In genomic region chr7:1175967-1176851, GRCh38 we compare ENCODE assay signal across 1 cellular context.
TF ChIP-seq lines count a peak whose summit lies in the region.

No MANE protein-coding gene starts in this region.

TF ChIP-seq in HepG2, 621 proteins besides CTCF, POLR2A, EP300 and RAD21 (continued from another document and continues in another):
- peak; percentile 52; the same call in 1 of the 2 replicates for TF ChIP-seq HDAC2 (CRISPR knock-in tag; IDR thresholded peaks at IDR 0.05)
- TF ChIP-seq ZSCAN30 (CRISPR knock-in tag; IDR thresholded peaks at IDR 0.05) = no peak
- TF ChIP-seq PPARG (CRISPR knock-in tag; conservative IDR thresholded peaks at IDR 0.05) = peak; percentile 70; the same call in 1 of the 2 replicates
- no peak for TF ChIP-seq DMAP1 (CRISPR knock-in tag; IDR thresholded peaks at IDR 0.05)
- TF ChIP-seq SP4 (CRISPR knock-in tag; IDR thresholded peaks at IDR 0.05) = peak; percentile 64; the same call in 1 of the 2 replicates
- TF ChIP-seq NONO (IDR thresholded peaks at IDR 0.05) = no peak
- peak; percentile 71 for TF ChIP-seq NONO (CRISPR knock-in tag; conservative IDR thresholded peaks at IDR 0.05)
- no peak for TF ChIP-seq HOXA5 (CRISPR knock-in tag; IDR thresholded peaks at IDR 0.05)
- TF ChIP-seq MAFF (IDR thresholded peaks at IDR 0.05; ENCODE audit: low read depth, low read length) = peak; percentile 92
- TF ChIP-seq ZNF766 (CRISPR knock-in tag; IDR thresholded peaks at IDR 0.05; ENCODE audit: borderline replicate concordance) = peak; percentile 90; the same call in 1 of the 2 replicates
- TF ChIP-seq ZNF878 (CRISPR knock-in tag; IDR thresholded peaks at IDR 0.05) = no peak
- 0 out of 2 replicates have a peak, but pooled peaks have one; percentile 57 for TF ChIP-seq KDM5B (CRISPR knock-in tag; IDR thresholded peaks at IDR 0.05; ENCODE audit: borderline replicate concordance)
- TF ChIP-seq PRPF4 (IDR thresholded peaks at IDR 0.05; ENCODE audit: low read depth, low read length, poor library complexity, severe bottlenecking) = peak; percentile 6
- TF ChIP-seq MXD3 (CRISPR knock-in tag; IDR thresholded peaks at IDR 0.05) = no peak
- TF ChIP-seq ZNF512B (CRISPR knock-in tag; IDR thresholded peaks at IDR 0.05; ENCODE audit: borderline replicate concordance) = peak; percentile 66; the same call in 1 of the 2 replicates
- no peak for TF ChIP-seq ZBTB21 (CRISPR knock-in tag; IDR thresholded peaks at IDR 0.05)
- TF ChIP-seq ZNF691 (CRISPR knock-in tag; IDR thresholded peaks at IDR 0.05; ENCODE audit: borderline replicate concordance, low read depth) = 0 out of 2 replicates have a peak, but pooled peaks have one; percentile 19
- TF ChIP-seq ZNF367 (CRISPR knock-in tag; IDR thresholded peaks at IDR 0.05; ENCODE audit: borderline replicate concordance) = no peak
- peak; percentile 85 for TF ChIP-seq ELF1 (CRISPR knock-in tag; IDR thresholded peaks at IDR 0.05)
- TF ChIP-seq ZNF18 (CRISPR knock-in tag; IDR thresholded peaks at IDR 0.05; ENCODE audit: insufficient replicate concordance) = no peak
- TF ChIP-seq SMARCC2 (IDR thresholded peaks at IDR 0.05) = no peak
- peak; percentile 66 for TF ChIP-seq JUND (CRISPR knock-in tag; IDR thresholded peaks at IDR 0.05)
- TF ChIP-seq ZNF557 (CRISPR knock-in tag; IDR thresholded peaks at IDR 0.05) = peak; percentile 69; the same call in 1 of the 2 replicates
- TF ChIP-seq PCBP2 (optimal IDR thresholded peaks at IDR 0.05; ENCODE audit: low read depth, low read length, poor library complexity, severe bottlenecking) = no peak
- peak; percentile 23; the same call in 1 of the 2 replicates for TF ChIP-seq KDM3A (CRISPR knock-in tag; IDR thresholded peaks at IDR 0.05; ENCODE audit: low read depth)
- TF ChIP-seq ATF7-NPFF (CRISPR knock-in tag; IDR thresholded peaks at IDR 0.05; ENCODE audit: low read depth) = peak; percentile 82; the same call in 1 of the 2 replicates
- TF ChIP-seq ZNF296 (CRISPR knock-in tag; conservative IDR thresholded peaks at IDR 0.05) = no peak
- no peak for TF ChIP-seq RARG (CRISPR knock-in tag; IDR thresholded peaks at IDR 0.05; ENCODE audit: low read depth)
- no peak for TF ChIP-seq ZSCAN5A (CRISPR knock-in tag; IDR thresholded peaks at IDR 0.05; ENCODE audit: borderline replicate concordance)
- no peak for TF ChIP-seq ZNF549 (CRISPR knock-in tag; IDR thresholded peaks at IDR 0.05)
- no peak for TF ChIP-seq TRAFD1 (CRISPR knock-in tag; IDR thresholded peaks at IDR 0.05; ENCODE audit: borderline replicate concordance)
- peak; percentile 44; the same call in 1 of the 2 replicates for TF ChIP-seq ZNF670 (CRISPR knock-in tag; IDR thresholded peaks at IDR 0.05; ENCODE audit: borderline replicate concordance)
- peak; percentile 39; the same call in 1 of the 2 replicates for TF ChIP-seq ZMYM3 (CRISPR knock-in tag; IDR thresholded peaks at IDR 0.05)
- TF ChIP-seq TEAD3 (CRISPR knock-in tag; optimal IDR thresholded peaks at IDR 0.05; ENCODE audit: borderline replicate concordance) = peak; percentile 14
- TF ChIP-seq ISL2 (CRISPR knock-in tag; IDR thresholded peaks at IDR 0.05) = 0 out of 2 replicates have a peak, but pooled peaks have one; percentile 18
- peak; percentile 60; the same call in 1 of the 2 replicates for TF ChIP-seq ARID4A (CRISPR knock-in tag; IDR thresholded peaks at IDR 0.05; ENCODE audit: borderline replicate concordance)
- no peak for TF ChIP-seq CEBPG (CRISPR knock-in tag; IDR thresholded peaks at IDR 0.05)
- TF ChIP-seq POLR2G (IDR thresholded peaks at IDR 0.05; ENCODE audit: low read depth, low read length) = peak; percentile 79
- TF ChIP-seq FOXA3 (CRISPR knock-in tag; IDR thresholded peaks at IDR 0.05) = peak; percentile 36; the same call in 1 of the 2 replicates
- no peak for TF ChIP-seq NFYC (CRISPR knock-in tag; IDR thresholded peaks at IDR 0.05)
- no peak for TF ChIP-seq ZBTB39 (CRISPR knock-in tag; IDR thresholded peaks at IDR 0.05)
- no peak for TF ChIP-seq ZNF143 (CRISPR knock-in tag; IDR thresholded peaks at IDR 0.05)
- no peak for TF ChIP-seq ZNF180 (CRISPR knock-in tag; IDR thresholded peaks at IDR 0.05; ENCODE audit: borderline replicate concordance, low read depth)
- TF ChIP-seq CHD2 (IDR thresholded peaks at IDR 0.05; ENCODE audit: low read depth, low read length) = no peak
- peak; percentile 58 for TF ChIP-seq ZFX (CRISPR knock-in tag; IDR thresholded peaks at IDR 0.05; ENCODE audit: low read depth)
- TF ChIP-seq YY1 (IDR thresholded peaks at IDR 0.05; ENCODE audit: insufficient read depth, insufficient replicate concordance, low read depth, low read length) = no peak
- TF ChIP-seq NR2F6 (IDR thresholded peaks at IDR 0.05) = peak; percentile 67; the same call in 1 of the 2 replicates
- TF ChIP-seq NR2F6 (CRISPR knock-in tag; IDR thresholded peaks at IDR 0.05) = peak; percentile 85; the same call in 1 of the 2 replicates
- 0 out of 2 replicates have a peak, but pooled peaks have one; percentile 40 for TF ChIP-seq ZFP1 (CRISPR knock-in tag; IDR thresholded peaks at IDR 0.05)
- peak; percentile 68; the same call in 1 of the 2 replicates for TF ChIP-seq ZNF547 (CRISPR knock-in tag; IDR thresholded peaks at IDR 0.05)
- TF ChIP-seq FIP1L1 (IDR thresholded peaks at IDR 0.05; ENCODE audit: borderline replicate concordance, insufficient read depth, low read depth, low read length) = peak; percentile 78; the same call in 1 of the 2 replicates
- TF ChIP-seq ZBTB26 (CRISPR knock-in tag; IDR thresholded peaks at IDR 0.05; ENCODE audit: borderline replicate concordance) = no peak
- TF ChIP-seq ZNF33A (CRISPR knock-in tag; IDR thresholded peaks at IDR 0.05; ENCODE audit: borderline replicate concordance) = no peak
- TF ChIP-seq THAP11 (CRISPR knock-in tag; IDR thresholded peaks at IDR 0.05) = peak; percentile 56
- no peak for TF ChIP-seq ZNF570 (CRISPR knock-in tag; IDR thresholded peaks at IDR 0.05; ENCODE audit: borderline replicate concordance)
